In genomic region chr15:31708703-31709318, GRCh38 we compare ENCODE assay signal across 8 cellular contexts.
DNase-seq lines count a peak whose midpoint lies in the region; ATAC-seq, FAIRE-seq and TF ChIP-seq lines count a peak whose summit lies in the region.
"Not testable (repeated sequence)": the region's sequence is repeated elsewhere in the genome, so short reads cannot be mapped to it uniquely, and the experiment has no call there.

No MANE protein-coding gene starts in this region.

- intact Hi-C loops in activated CD8-positive, alpha-beta T cell treated with anti-CD3 and anti-CD28 coated beads for 36 hours (cut with micrococcal nuclease), result not testable (repeated sequence)

- CTCF ChIA-PET in activated CD8-positive, alpha-beta T cell treated with anti-CD3 and anti-CD28 coated beads for 36 hours (lab: Charles Lee), result not testable (repeated sequence)

- H3K27me3 Mint-ChIP-seq in activated CD8-positive, alpha-beta T cell treated with anti-CD3 and anti-CD28 coated beads for 36 hours, result not testable (repeated sequence)

- POLR2A ChIA-PET in activated CD8-positive, alpha-beta T cell treated with anti-CD3 and anti-CD28 coated beads for 36 hours (lab: Charles Lee), result not testable (repeated sequence)

- H3K4me1 Mint-ChIP-seq in activated CD8-positive, alpha-beta T cell treated with anti-CD3 and anti-CD28 coated beads for 36 hours (ENCODE audit: low read depth), result not testable (repeated sequence)

- H3K9me3 Mint-ChIP-seq in activated CD8-positive, alpha-beta T cell treated with anti-CD3 and anti-CD28 coated beads for 36 hours, result not testable (repeated sequence)

- FAIRE-seq in GM18507 (lab: Jason Lieb, UNC) (peak; percentile 96), GM19239 (lab: Jason Lieb, UNC) (peak; percentile 92)

- TF ChIP-seq CTCF in activated CD8-positive, alpha-beta T cell treated with anti-CD3 and anti-CD28 coated beads for 36 hours (IDR thresholded peaks at IDR 0.05), result not testable (repeated sequence)

- H3K27ac Mint-ChIP-seq in activated CD8-positive, alpha-beta T cell treated with anti-CD3 and anti-CD28 coated beads for 36 hours, result not testable (repeated sequence)

- not testable (repeated sequence) for H3K4me3 Mint-ChIP-seq in activated CD8-positive, alpha-beta T cell treated with anti-CD3 and anti-CD28 coated beads for 36 hours

- not testable (repeated sequence) for DNase-seq in GM18507 (ENCODE audit: extremely low spot score, insufficient read length, low read depth); GM19239 (ENCODE audit: insufficient read length, low spot score); activated CD8-positive, alpha-beta T cell treated with anti-CD3 and anti-CD28 coated beads for 36 hours; stimulated activated naive CD8-positive, alpha-beta T cell treated with anti-CD3 and anti-CD28 coated beads, Interleukin-15, Interleukin-2, amounts not matched to agents 100 U/mL and 50 U/mL, for 24 hours

- peak; percentile 79 for ATAC-seq in GM21447 (IDR thresholded peaks at IDR 0.05; ENCODE audit: unreplicated experiment)
- ATAC-seq in HG02678 (IDR thresholded peaks at IDR 0.05; ENCODE audit: unreplicated experiment), result peak; percentile 80
- ATAC-seq in HG03064 (IDR thresholded peaks at IDR 0.05; ENCODE audit: low read depth, unreplicated experiment), result peak; percentile 58
- ATAC-seq in HG03457 (IDR thresholded peaks at IDR 0.05; ENCODE audit: unreplicated experiment), result peak; percentile 61
- peak; percentile 96 for ATAC-seq in activated CD8-positive, alpha-beta T cell treated with anti-CD3 and anti-CD28 coated beads for 36 hours
- ATAC-seq in stimulated activated naive CD8-positive, alpha-beta T cell treated with anti-CD3 and anti-CD28 coated beads, Interleukin-15, Interleukin-2, amounts not matched to agents 100 U/mL and 50 U/mL, for 24 hours, result peak; percentile 87

- not testable (repeated sequence) for H3K36me3 Mint-ChIP-seq in activated CD8-positive, alpha-beta T cell treated with anti-CD3 and anti-CD28 coated beads for 36 hours (ENCODE audit: low read depth)
